ENCODE assay signal across 1 cellular context in the genomic region with DNA sequence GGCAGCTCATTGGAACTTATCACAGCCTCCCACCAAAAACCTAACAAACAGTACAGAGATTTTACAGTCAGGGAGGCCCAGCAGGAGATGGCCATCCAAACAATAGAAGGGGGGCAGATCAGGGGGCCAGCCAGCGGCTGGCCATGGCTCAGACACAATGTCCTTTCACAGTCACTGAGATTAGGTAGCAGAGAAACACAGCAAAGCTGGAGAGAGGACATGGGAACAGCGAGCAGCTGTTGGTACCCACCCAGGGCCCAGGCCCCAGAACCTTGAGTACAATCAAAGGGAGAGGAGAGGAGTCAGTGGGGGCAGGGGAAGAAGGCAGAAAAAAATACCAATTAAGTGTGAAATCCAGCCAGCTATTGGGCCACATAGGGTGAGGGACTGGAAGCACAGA.
TF ChIP-seq lines count a peak whose summit lies in the region.

No MANE protein-coding gene starts in this region.

TF ChIP-seq in SK-N-SH, 30 proteins besides CTCF, POLR2A, EP300 and RAD21 (continued from another document):
- TF ChIP-seq, protein P1, sequence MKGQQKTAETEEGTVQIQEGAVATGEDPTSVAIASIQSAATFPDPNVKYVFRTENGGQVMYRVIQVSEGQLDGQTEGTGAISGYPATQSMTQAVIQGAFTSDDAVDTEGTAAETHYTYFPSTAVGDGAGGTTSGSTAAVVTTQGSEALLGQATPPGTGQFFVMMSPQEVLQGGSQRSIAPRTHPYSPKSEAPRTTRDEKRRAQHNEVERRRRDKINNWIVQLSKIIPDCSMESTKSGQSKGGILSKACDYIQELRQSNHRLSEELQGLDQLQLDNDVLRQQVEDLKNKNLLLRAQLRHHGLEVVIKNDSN (IDR thresholded peaks at IDR 0.05; ENCODE audit: borderline replicate concordance, low read depth): no peak
- TF ChIP-seq SIN3A (IDR thresholded peaks at IDR 0.05; ENCODE audit: borderline replicate concordance, low read depth, low read length): no peak
- no peak for TF ChIP-seq POLR2AphosphoS5 (IDR thresholded peaks at IDR 0.05; ENCODE audit: low read depth, low read length)
- TF ChIP-seq, protein P2, sequence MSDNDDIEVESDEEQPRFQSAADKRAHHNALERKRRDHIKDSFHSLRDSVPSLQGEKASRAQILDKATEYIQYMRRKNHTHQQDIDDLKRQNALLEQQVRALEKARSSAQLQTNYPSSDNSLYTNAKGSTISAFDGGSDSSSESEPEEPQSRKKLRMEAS (IDR thresholded peaks at IDR 0.05; ENCODE audit: low read depth): no peak
- TF ChIP-seq RCOR1 (IDR thresholded peaks at IDR 0.05; ENCODE audit: low read length): no peak
- no peak for TF ChIP-seq FOXM1 (IDR thresholded peaks at IDR 0.05; ENCODE audit: low read depth)
- TF ChIP-seq CHD2 (IDR thresholded peaks at IDR 0.05; ENCODE audit: low read length, partially characterized antibody): no peak
- no peak for TF ChIP-seq NRF1 (IDR thresholded peaks at IDR 0.05; ENCODE audit: low read depth, low read length)
- TF ChIP-seq RXRA (IDR thresholded peaks at IDR 0.05; ENCODE audit: borderline replicate concordance, low read depth): no peak
- TF ChIP-seq MEF2A (IDR thresholded peaks at IDR 0.05; ENCODE audit: borderline replicate concordance, low read depth): no peak
- TF ChIP-seq, protein P3, sequence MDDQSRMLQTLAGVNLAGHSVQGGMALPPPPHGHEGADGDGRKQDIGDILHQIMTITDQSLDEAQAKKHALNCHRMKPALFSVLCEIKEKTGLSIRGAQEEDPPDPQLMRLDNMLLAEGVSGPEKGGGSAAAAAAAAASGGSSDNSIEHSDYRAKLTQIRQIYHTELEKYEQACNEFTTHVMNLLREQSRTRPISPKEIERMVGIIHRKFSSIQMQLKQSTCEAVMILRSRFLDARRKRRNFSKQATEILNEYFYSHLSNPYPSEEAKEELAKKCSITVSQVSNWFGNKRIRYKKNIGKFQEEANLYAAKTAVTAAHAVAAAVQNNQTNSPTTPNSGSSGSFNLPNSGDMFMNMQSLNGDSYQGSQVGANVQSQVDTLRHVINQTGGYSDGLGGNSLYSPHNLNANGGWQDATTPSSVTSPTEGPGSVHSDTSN (IDR thresholded peaks at IDR 0.05): no peak
- TF ChIP-seq, protein P4, sequence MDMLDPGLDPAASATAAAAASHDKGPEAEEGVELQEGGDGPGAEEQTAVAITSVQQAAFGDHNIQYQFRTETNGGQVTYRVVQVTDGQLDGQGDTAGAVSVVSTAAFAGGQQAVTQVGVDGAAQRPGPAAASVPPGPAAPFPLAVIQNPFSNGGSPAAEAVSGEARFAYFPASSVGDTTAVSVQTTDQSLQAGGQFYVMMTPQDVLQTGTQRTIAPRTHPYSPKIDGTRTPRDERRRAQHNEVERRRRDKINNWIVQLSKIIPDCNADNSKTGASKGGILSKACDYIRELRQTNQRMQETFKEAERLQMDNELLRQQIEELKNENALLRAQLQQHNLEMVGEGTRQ (IDR thresholded peaks at IDR 0.05; ENCODE audit: borderline replicate concordance, low read depth, low read length): no peak
